Comparison of ENCODE assay signal across 13 cellular contexts in genomic region chr16:14187517-14188338, GRCh38.
DNase-seq lines count a peak whose midpoint lies in the region; ATAC-seq and TF ChIP-seq lines count a peak whose summit lies in the region.
"Had no signal": no experiment of that assay in that cellular context is flagged by ENCODE, and none has a peak within 500 bp of the region (broad histone marks: within the 10 kb centered on the region; RNA-seq: fewer than 3 reads in every experiment).

No MANE protein-coding gene starts in this region.

- peaks cover 44 to 76% of the 10 kb centered on the region in 2 donors for H3K4me1 ChIP-seq in gastrocnemius medialis

- H3K4me3 ChIP-seq in gastrocnemius medialis, result peak overlapping the region; percentile 57 to 65 (median 62)

- H3K9me3 ChIP-seq in gastrocnemius medialis, result no peaks in the 10 kb centered on the region

- H3K27me3 ChIP-seq in gastrocnemius medialis, result no peaks in the 10 kb centered on the region

- TF ChIP-seq CTCF in gastrocnemius medialis (IDR thresholded peaks at IDR 0.05 in 4 of 5, conservative IDR thresholded peaks at IDR 0.05 in 1 of 5), result no peak

- no peak for TF ChIP-seq POLR2A in gastrocnemius medialis (IDR thresholded peaks at IDR 0.05)

- ATAC-seq in left ventricle myocardium superior (peak; percentile 51), gastrocnemius medialis (peak; percentile 39 to 47), HG02970 (IDR thresholded peaks at IDR 0.05; ENCODE audit: low FRiP score, unreplicated experiment) (no peak)
- ATAC-seq: naive thymus-derived CD8-positive, alpha-beta T cell had no signal

- H3K36me3 ChIP-seq in gastrocnemius medialis, result no peaks in the 10 kb centered on the region

- intact Hi-C loops in left ventricle myocardium superior (cut with micrococcal nuclease) (no loop called here), gastrocnemius medialis (cut with DNase I; ENCODE audit: low total_unique reads) (loop anchor here (1.0 to 5.0 kb wide), 4 partner anchors 75 to 185 kb away; partner anchors contain the start of gene MRTFB)

- peak overlapping the region; percentile 87 to 92 (median 90) for H3K27ac ChIP-seq in gastrocnemius medialis

- DNase-seq in DMS153 (lab: John Stamatoyannopoulos, UW) (peak; percentile 22), NCI-H774 (lab: John Stamatoyannopoulos, UW) (peak; percentile 49), left ventricle myocardium superior (no peak), gastrocnemius medialis (no peak), mucosa of gallbladder (ENCODE audit: low spot score) (no peak), LoVo (ENCODE audit: low spot score) (no peak), HCEC 1CT (no peak)
- DNase-seq: activated T-cell treated with anti-CD3 and anti-CD28 coated beads, Interleukin-2, amount 50 U/mL, for 48 hours; C1 segment of cervical spinal cord; naive thymus-derived CD8-positive, alpha-beta T cell; NCI-H526 treated with DMSO at 0.1 percent for 48 hours; T1000 had no signal

- in situ Hi-C loops in gastrocnemius medialis (cut with MboI; ENCODE audit: low sequenced_read_pairs in 4 of 4), result no loop called here

Comparison
In these comparisons a context has a peak if more than half of its experiments do, and no peak if none do; other contexts are left out.
1. DNase-seq: peak in DMS153 (single experiment) and NCI-H774 (single experiment); none in left ventricle myocardium superior (single experiment), gastrocnemius medialis (0 of 2), mucosa of gallbladder (single experiment), LoVo (single experiment) and HCEC 1CT (single experiment).